22 cellular contexts compared by ENCODE assay signal in the genomic region with DNA sequence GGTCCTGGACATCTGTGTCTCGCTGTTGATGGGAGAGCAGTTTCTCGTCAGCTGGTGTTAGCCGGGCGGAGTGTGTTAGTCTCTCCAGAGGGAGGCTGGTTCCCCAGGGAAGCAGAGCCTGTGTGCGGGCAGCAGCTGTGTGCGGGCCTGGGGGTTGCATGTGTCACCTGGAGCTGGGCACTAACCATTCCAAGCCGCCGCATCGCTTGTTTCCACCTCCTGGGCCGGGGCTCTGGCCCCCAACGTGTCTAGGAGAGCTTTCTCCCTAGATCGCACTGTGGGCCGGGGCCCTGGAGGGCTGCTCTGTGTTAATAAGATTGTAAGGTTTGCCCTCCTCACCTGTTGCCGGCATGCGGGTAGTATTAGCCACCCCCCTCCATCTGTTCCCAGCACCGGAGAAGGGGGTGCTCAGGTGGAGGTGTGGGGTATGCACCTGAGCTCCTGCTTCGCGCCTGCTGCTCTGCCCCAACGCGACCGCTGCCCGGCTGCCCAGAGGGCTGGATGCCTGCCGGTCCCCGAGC. TPM values are rescaled to one million over a fixed set of nuclear protein-coding genes. Genes with fewer than 3 reads are reported as not detected.
A peak's percentile ranks its signal among the peaks of the same experiment; 100 is the strongest.
DNase-seq lines count a peak whose midpoint lies in the region; ATAC-seq, FAIRE-seq and TF ChIP-seq lines count a peak whose summit lies in the region.
"Had no signal": no experiment of that assay in that cellular context is flagged by ENCODE, and none has a peak within 500 bp of the region (broad histone marks: within the 10 kb centered on the region; RNA-seq: fewer than 3 reads in every experiment).

No MANE protein-coding gene starts in this region.

- H3K27ac ChIP-seq in left ventricle myocardium inferior (replicated peaks) = no peak overlapping the region
- H3K27ac ChIP-seq in endothelial cell of umbilical vein (ENCODE audit: insufficient read depth, low read depth, low read length) = no peak overlapping the region
- no peak overlapping the region for H3K27ac ChIP-seq in suprapubic skin
- H3K27ac ChIP-seq: gastroesophageal sphincter, lower lobe of right lung, tibial nerve had no signal

- H3K4me1 Mint-ChIP-seq in activated T-helper 17 cell treated with anti-CD3 and anti-CD28 coated beads, Interleukin-2, amount 50 U/mL, for 72 hours = peaks cover 8% of the 10 kb centered on the region
- H3K4me1 Mint-ChIP-seq: CD4-positive, CD25-positive, alpha-beta regulatory T cell; stimulated activated naive CD8-positive, alpha-beta T cell treated with anti-CD3 and anti-CD28 coated beads, Interleukin-15, amount 100 ng/mL, for 72 hours had no signal

- no peak overlapping the region for H3K4me3 Mint-ChIP-seq in activated T-helper 17 cell treated with anti-CD3 and anti-CD28 coated beads, Interleukin-2, amount 50 U/mL, for 72 hours
- H3K4me3 Mint-ChIP-seq: CD4-positive, CD25-positive, alpha-beta regulatory T cell; stimulated activated naive CD8-positive, alpha-beta T cell treated with anti-CD3 and anti-CD28 coated beads, Interleukin-15, amount 100 ng/mL, for 72 hours had no signal

- TF ChIP-seq CTCF in left ventricle myocardium inferior (IDR thresholded peaks at IDR 0.05; ENCODE audit: borderline replicate concordance) (no peak), endothelial cell of umbilical vein (IDR thresholded peaks at IDR 0.05; ENCODE audit: extremely low read depth in 1 of 2, insufficient read depth in 1 of 2, low read depth in 1 of 2, low read length in 2 of 2) (no peak), suprapubic skin (IDR thresholded peaks at IDR 0.05) (no peak)

- TF ChIP-seq POLR2A in endothelial cell of umbilical vein (IDR thresholded peaks at IDR 0.05; ENCODE audit: low read depth, low read length) (no peak), suprapubic skin (IDR thresholded peaks at IDR 0.05) (no peak)

- DNase-seq in cardiac septum (ENCODE audit: low spot score) (peak; percentile 55), left ventricle myocardium inferior (no peak), NCI-H524 (lab: John Stamatoyannopoulos, UW) (peak; percentile 56 to 76), endothelial cell of umbilical vein (ENCODE audit: low read depth, low spot score) (no peak), suprapubic skin (ENCODE audit: low spot score in 2 of 2) (peak; percentile 55 to 69), NCI-H187 treated with DMSO at 0.1 percent for 48 hours (lab: John Stamatoyannopoulos, UW) (no peak)
- DNase-seq in activated CD4-positive, alpha-beta T cell treated with anti-CD3 and anti-CD28 coated beads, Interleukin-2, amount 50 U/mL, for 4 hours = no peak
- DNase-seq: activated CD4-positive, alpha-beta T cell treated with anti-CD3 and anti-CD28 coated beads, Interleukin-2, amount 50 U/mL, for 48 hours; activated CD4-positive, CD25-positive, alpha-beta regulatory T cell; activated CD8-positive, alpha-beta memory T cell treated with anti-CD3 and anti-CD28 coated beads, Interleukin-2, amount 50 U/mL, for 48 hours; CD4-positive, CD25-positive, alpha-beta regulatory T cell; DMS153; Karpas-422; lower lobe of right lung; NCI-H1436 treated with DMSO at 0.1 percent for 48 hours; Right ventricle myocardium superior; stimulated activated naive CD8-positive, alpha-beta T cell treated with anti-CD3 and anti-CD28 coated beads, Interleukin-15, amount 100 ng/mL, for 72 hours had no signal

- H3K36me3 ChIP-seq in left ventricle myocardium inferior = peaks cover 5% of the 10 kb centered on the region
- H3K36me3 ChIP-seq in endothelial cell of umbilical vein (ENCODE audit: control insufficient read depth in 2 of 2, extremely low read depth in 1 of 2, insufficient read depth in 2 of 2, low read length in 2 of 2) = no peaks in the 10 kb centered on the region
- H3K36me3 ChIP-seq in suprapubic skin = peaks cover 29% of the 10 kb centered on the region

- no peak overlapping the region for H3K27ac Mint-ChIP-seq in activated T-helper 17 cell treated with anti-CD3 and anti-CD28 coated beads, Interleukin-2, amount 50 U/mL, for 72 hours
- H3K27ac Mint-ChIP-seq: CD4-positive, CD25-positive, alpha-beta regulatory T cell; stimulated activated naive CD8-positive, alpha-beta T cell treated with anti-CD3 and anti-CD28 coated beads, Interleukin-15, amount 100 ng/mL, for 72 hours had no signal

- intact Hi-C loops in cardiac septum (cut with DNase I) = no loop called here
- intact Hi-C loops in left ventricle myocardium inferior (cut with micrococcal nuclease) = no loop called here
- intact Hi-C loops in endothelial cell of umbilical vein (cut with micrococcal nuclease) = no loop called here

- H3K4me3 ChIP-seq in left ventricle myocardium inferior (no peak overlapping the region), endothelial cell of umbilical vein (replicated peaks in 1 of 3; ENCODE audit: insufficient read depth in 1 of 3, low read depth in 1 of 3, low read length in 3 of 3) (no peak overlapping the region), suprapubic skin (no peak overlapping the region)
- H3K4me3 ChIP-seq: gastroesophageal sphincter, lower lobe of right lung, tibial nerve had no signal

- no peaks in the 10 kb centered on the region for H4K20me1 ChIP-seq in endothelial cell of umbilical vein (replicated peaks; ENCODE audit: control insufficient read depth, extremely low read depth, insufficient read depth, low read length)

- H3K9me3 ChIP-seq in left ventricle myocardium inferior (replicated peaks) (peaks cover 6% of the 10 kb centered on the region), endothelial cell of umbilical vein (replicated peaks; ENCODE audit: control insufficient read depth, insufficient read depth, low read length) (no peaks in the 10 kb centered on the region), suprapubic skin (no peaks in the 10 kb centered on the region)
- H3K9me3 ChIP-seq: gastroesophageal sphincter, lower lobe of right lung had no signal

- no peaks in the 10 kb centered on the region for H3K27me3 Mint-ChIP-seq in activated T-helper 17 cell treated with anti-CD3 and anti-CD28 coated beads, Interleukin-2, amount 50 U/mL, for 72 hours
- H3K27me3 Mint-ChIP-seq: CD4-positive, CD25-positive, alpha-beta regulatory T cell had no signal

- peaks cover 2% of the 10 kb centered on the region for H3K27me3 ChIP-seq in left ventricle myocardium inferior (ENCODE audit: low read depth)
- H3K27me3 ChIP-seq in endothelial cell of umbilical vein (ENCODE audit: control insufficient read depth in 2 of 2, insufficient read depth in 2 of 2, low read length in 2 of 2) = no peaks in the 10 kb centered on the region
- H3K27me3 ChIP-seq in suprapubic skin = no peaks in the 10 kb centered on the region

- H3K36me3 Mint-ChIP-seq in activated T-helper 17 cell treated with anti-CD3 and anti-CD28 coated beads, Interleukin-2, amount 50 U/mL, for 72 hours (ENCODE audit: low read depth) = no peaks in the 10 kb centered on the region

- 79% methylated on average over 12 of the region's 24 CpGs for WGBS in suprapubic skin

- BruUV-seq in endothelial cell of umbilical vein (replicated peaks; lab: Mats Ljungman, UMichigan) = TSS peak; percentile 77

- peaks cover 6% of the 10 kb centered on the region for H3K9me3 Mint-ChIP-seq in activated T-helper 17 cell treated with anti-CD3 and anti-CD28 coated beads, Interleukin-2, amount 50 U/mL, for 72 hours

- H3K4me2 ChIP-seq in endothelial cell of umbilical vein (ENCODE audit: insufficient read depth, low read length) = no peak overlapping the region

- FAIRE-seq in endothelial cell of umbilical vein (lab: Jason Lieb, UNC) = no peak
- FAIRE-seq: colon, islet of Langerhans had no signal

- no peaks in the 10 kb centered on the region for H3K79me2 ChIP-seq in endothelial cell of umbilical vein (ENCODE audit: control insufficient read depth, insufficient read depth, low read length)

- H3K9ac ChIP-seq in endothelial cell of umbilical vein (replicated peaks; ENCODE audit: extremely low read depth, insufficient read depth, low read length) = no peak overlapping the region

- CTCF ChIA-PET in endothelial cell of umbilical vein (lab: Charles Lee) = interaction anchor here (2.8 kb wide), 1 partner anchor 18 kb away, joined by 8 read pairs; the partner anchor contains the start of gene GAA

- no peaks in the 10 kb centered on the region for H3K9me1 ChIP-seq in endothelial cell of umbilical vein (replicated peaks; ENCODE audit: control insufficient read depth, extremely low read depth, insufficient read depth, low read length)

- no peak overlapping the region for H2AFZ ChIP-seq in endothelial cell of umbilical vein (ENCODE audit: low read depth, low read length)

- no peak for TF ChIP-seq EP300 in suprapubic skin (IDR thresholded peaks at IDR 0.05)

- POLR2A ChIA-PET in endothelial cell of umbilical vein (lab: Charles Lee) = no interaction called here

- no peak for ATAC-seq in activated T-helper 17 cell treated with anti-CD3 and anti-CD28 coated beads, Interleukin-2, amount 50 U/mL, for 72 hours (replicated peaks)

- dilution Hi-C loops in endothelial cell of umbilical vein (cut with MboI; ENCODE audit: extremely low pct_ligation_motif_present, low sequenced_read_pairs) = no loop called here

- no peaks in the 10 kb centered on the region for H3K4me1 ChIP-seq in left ventricle myocardium inferior
- no peaks in the 10 kb centered on the region for H3K4me1 ChIP-seq in endothelial cell of umbilical vein (ENCODE audit: control insufficient read depth, extremely low read depth, insufficient read depth, low read length)
- H3K4me1 ChIP-seq in suprapubic skin = peaks cover under 1% of the 10 kb centered on the region
- H3K4me1 ChIP-seq: gastroesophageal sphincter, lower lobe of right lung, tibial nerve had no signal

RNA-seq across cellular contexts. Expression of gene GAA, which starts 17.9 kb away (rescaled TPM):
- total RNA-seq in cardiac septum = 47.0 TPM
- total RNA-seq in left ventricle myocardium inferior = 44.4 TPM
- total RNA-seq in endothelial cell of umbilical vein = 45.9 and 49.7 TPM in 2 replicates
- polyA plus RNA-seq in endothelial cell of umbilical vein = 26.3 and 29.8 TPM in 2 replicates
- 14.9 and 20.8 TPM in 2 replicates for polyA plus RNA-seq in endothelial cell of umbilical vein (2011; cell fraction: cytosol; rRNA removed)
- 45.7 and 62.2 TPM in 2 replicates for polyA plus RNA-seq in endothelial cell of umbilical vein (2011; cell fraction: nucleus; rRNA removed)
- 22.0 and 59.8 TPM in 2 replicates for polyA plus RNA-seq in endothelial cell of umbilical vein (2012)
- 9.2 and 9.4 TPM in 2 replicates for polyA minus RNA-seq in endothelial cell of umbilical vein
- polyA minus RNA-seq in endothelial cell of umbilical vein (2011; cell fraction: cytosol; rRNA and poly(A)+ RNA removed) = 12.7 TPM
- 7.7 and 20.7 TPM in 2 replicates for polyA minus RNA-seq in endothelial cell of umbilical vein (2011; cell fraction: nucleus; rRNA and poly(A)+ RNA removed)
- 10 to 100 TPM; 39.4 to 59.9 (median 45.3) TPM for total RNA-seq in suprapubic skin
- 10 to 100 TPM; 15.0 to 33.0 TPM for total RNA-seq in activated T-helper 17 cell treated with anti-CD3 and anti-CD28 coated beads, Interleukin-2, amount 50 U/mL, for 72 hours

RNA-seq across cellular contexts. Expression of gene EIF4A3, which starts 27.6 kb away (rescaled TPM):
- total RNA-seq in cardiac septum = 40.9 TPM
- total RNA-seq in left ventricle myocardium inferior = 30.0 TPM
- total RNA-seq in endothelial cell of umbilical vein = 90.4 and 93.8 TPM in 2 replicates
- polyA plus RNA-seq in endothelial cell of umbilical vein = 80.3 and 94.5 TPM in 2 replicates
- polyA plus RNA-seq in endothelial cell of umbilical vein (2011; cell fraction: cytosol; rRNA removed) = 88.7 and 101 TPM in 2 replicates
- 59.0 and 72.1 TPM in 2 replicates for polyA plus RNA-seq in endothelial cell of umbilical vein (2011; cell fraction: nucleus; rRNA removed)
- 80.3 and 115 TPM in 2 replicates for polyA plus RNA-seq in endothelial cell of umbilical vein (2012)
- 64.9 and 74.4 TPM in 2 replicates for polyA minus RNA-seq in endothelial cell of umbilical vein
- polyA minus RNA-seq in endothelial cell of umbilical vein (2011; cell fraction: cytosol; rRNA and poly(A)+ RNA removed) = 67.0 TPM
- 19.9 and 23.8 TPM in 2 replicates for polyA minus RNA-seq in endothelial cell of umbilical vein (2011; cell fraction: nucleus; rRNA and poly(A)+ RNA removed)
- 10 to 100 TPM; 59.8 to 69.2 (median 65.7) TPM for total RNA-seq in suprapubic skin
- 100 to 1,000 TPM; 141 to 182 TPM for total RNA-seq in activated T-helper 17 cell treated with anti-CD3 and anti-CD28 coated beads, Interleukin-2, amount 50 U/mL, for 72 hours

RNA-seq across cellular contexts. Expression of gene CARD14, which starts 50.5 kb away (rescaled TPM):
- total RNA-seq in cardiac septum (not detected), left ventricle myocardium inferior (0.49 TPM), endothelial cell of umbilical vein (not detected in 2 replicates), suprapubic skin (10 to 100 TPM; 32.1 to 92.5 (median 45.3) TPM)
- not detected in 2 replicates for polyA plus RNA-seq in endothelial cell of umbilical vein
- not detected in 2 replicates for polyA plus RNA-seq in endothelial cell of umbilical vein (2011; cell fraction: cytosol; rRNA removed)
- polyA plus RNA-seq in endothelial cell of umbilical vein (2011; cell fraction: nucleus; rRNA removed) = 0.11 TPM in 1 of 2 replicates, not detected in the other
- 0.16 and 0.27 TPM in 2 replicates for polyA plus RNA-seq in endothelial cell of umbilical vein (2012)
- polyA minus RNA-seq in endothelial cell of umbilical vein = not detected in 2 replicates
- polyA minus RNA-seq in endothelial cell of umbilical vein (2011; cell fraction: cytosol; rRNA and poly(A)+ RNA removed) = 3.8 TPM
- 0.19 TPM in 1 of 2 replicates, not detected in the other for polyA minus RNA-seq in endothelial cell of umbilical vein (2011; cell fraction: nucleus; rRNA and poly(A)+ RNA removed)
- total RNA-seq in activated T-helper 17 cell treated with anti-CD3 and anti-CD28 coated beads, Interleukin-2, amount 50 U/mL, for 72 hours = not detected
- total RNA-seq: CD4-positive, CD25-positive, alpha-beta regulatory T cell; Right ventricle myocardium superior had no signal

Comparison
In these comparisons a context has a peak if more than half of its experiments do, and no peak if none do; other contexts are left out.
1. DNase-seq: peak in cardiac septum (single experiment), NCI-H524 (2 of 2) and suprapubic skin (2 of 2); none in left ventricle myocardium inferior (single experiment), endothelial cell of umbilical vein (single experiment), activated CD4-positive, alpha-beta T cell treated with anti-CD3 and anti-CD28 coated beads, Interleukin-2, amount 50 U/mL, for 4 hours (0 of 2) and NCI-H187 treated with DMSO at 0.1 percent for 48 hours (single experiment).
2. RNA of gene CARD14, which starts 50.5 kb away (total RNA-seq): 32.1 to 92.5 TPM in suprapubic skin; 0.49 TPM in left ventricle myocardium inferior (single experiment), not detected in cardiac septum (single experiment), not detected in activated T-helper 17 cell treated with anti-CD3 and anti-CD28 coated beads, Interleukin-2, amount 50 U/mL, for 72 hours and not detected in endothelial cell of umbilical vein; every median in the first group is over 10 times any median in the second.